In the genomic region with DNA sequence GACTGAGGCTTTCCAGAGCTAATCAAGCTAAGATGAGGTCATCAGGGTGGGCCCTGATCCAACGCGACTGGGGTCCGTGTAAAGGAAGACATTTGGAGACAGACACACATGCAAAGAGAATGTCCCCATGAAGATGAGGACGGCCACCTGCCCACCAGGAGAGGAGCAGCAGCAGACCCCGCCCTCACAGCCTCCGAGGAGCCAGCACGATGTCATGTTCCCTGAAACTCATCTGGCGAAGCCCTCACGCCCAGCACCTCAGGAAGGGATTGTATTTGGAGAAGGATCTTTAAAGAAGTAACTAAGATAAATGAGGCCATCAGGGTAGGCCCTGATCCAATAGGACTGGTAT, we compare ENCODE assay signal across 20 cellular contexts.
DNase-seq lines count a peak whose midpoint lies in the region; ATAC-seq, FAIRE-seq and TF ChIP-seq lines count a peak whose summit lies in the region.
"Had no signal": no experiment of that assay in that cellular context is flagged by ENCODE, and none has a peak within 500 bp of the region (broad histone marks: within the 10 kb centered on the region; RNA-seq: fewer than 3 reads in every experiment).

No MANE protein-coding gene starts in this region.

- TF ChIP-seq EP300 in HepG2 (IDR thresholded peaks at IDR 0.05; ENCODE audit: low read depth in 2 of 2, low read length in 2 of 2): no peak
- no peak for TF ChIP-seq EP300 in HepG2 (CRISPR knock-in tag; IDR thresholded peaks at IDR 0.05; ENCODE audit: borderline replicate concordance)
- TF ChIP-seq EP300 in esophagus muscularis mucosa (IDR thresholded peaks at IDR 0.05): no peak

- DNase-seq in HepG2 (ENCODE audit: low spot score) (no peak), right lobe of liver (no peak), esophagus muscularis mucosa (ENCODE audit: extremely low spot score) (peak; percentile 74), nephron progenitor cell (no peak), thyroid gland (no peak), UCSD-AML1 (lab: John Stamatoyannopoulos, UW; ENCODE audit: unreplicated experiment) (no peak)
- DNase-seq: CD4-positive, CD25-positive, alpha-beta regulatory T cell; H7; KBM-7; NCI-H1105; NCI-H146; NCI-H2029; NCI-H2227 treated with DMSO at 0.1 percent for 48 hours; NCI-H510A treated with DMSO at 0.1 percent for 48 hours; NCI-H748 treated with DMSO at 0.1 percent for 48 hours; SIG-M5 had no signal

- H4K20me1 ChIP-seq in HepG2 (ENCODE audit: insufficient read depth, low read length): no peaks in the 10 kb centered on the region

- TF ChIP-seq CTCF in HepG2 (CRISPR knock-in tag; IDR thresholded peaks at IDR 0.05) (no peak), right lobe of liver (IDR thresholded peaks at IDR 0.05) (no peak), esophagus muscularis mucosa (IDR thresholded peaks at IDR 0.05) (no peak), nephron progenitor cell (IDR thresholded peaks at IDR 0.05) (no peak), thyroid gland (IDR thresholded peaks at IDR 0.05) (no peak)

- H3K9me3 ChIP-seq in HepG2 (ENCODE audit: low read length): no peaks in the 10 kb centered on the region
- H3K9me3 ChIP-seq in right lobe of liver: no peaks in the 10 kb centered on the region
- H3K9me3 ChIP-seq in esophagus muscularis mucosa: no peaks in the 10 kb centered on the region
- no peaks in the 10 kb centered on the region for H3K9me3 ChIP-seq in thyroid gland

- no peaks in the 10 kb centered on the region for H3K9me3 Mint-ChIP-seq in nephron progenitor cell

- intact Hi-C loops in HepG2 (cut with micrococcal nuclease; ENCODE audit: unreplicated experiment): no loop called here
- intact Hi-C loops in right lobe of liver (cut with DNase I): no loop called here
- intact Hi-C loops in esophagus muscularis mucosa (cut with DNase I): no loop called here
- intact Hi-C loops in thyroid gland (cut with DNase I): no loop called here

- H3K4me1 Mint-ChIP-seq in nephron progenitor cell: peaks cover 58% of the 10 kb centered on the region
- H3K4me1 Mint-ChIP-seq: CD4-positive, CD25-positive, alpha-beta regulatory T cell had no signal

- H3K27me3 Mint-ChIP-seq in nephron progenitor cell (ENCODE audit: low read depth, poor library complexity): peaks cover 7% of the 10 kb centered on the region

- H3K4me3 ChIP-seq in HepG2 (replicated peaks in 1 of 3; ENCODE audit: insufficient read depth in 1 of 3, low read depth in 2 of 3, low read length in 3 of 3) (no peak overlapping the region), right lobe of liver (no peak overlapping the region), esophagus muscularis mucosa (no peak overlapping the region), thyroid gland (replicated peaks in 1 of 3) (no peak overlapping the region)

- peaks cover 5% of the 10 kb centered on the region for H3K36me3 Mint-ChIP-seq in nephron progenitor cell (ENCODE audit: low read depth)
- H3K36me3 Mint-ChIP-seq: CD4-positive, CD25-positive, alpha-beta regulatory T cell had no signal

- no peak overlapping the region for H3K4me3 Mint-ChIP-seq in nephron progenitor cell
- H3K4me3 Mint-ChIP-seq: CD4-positive, CD25-positive, alpha-beta regulatory T cell had no signal

- H3K36me3 ChIP-seq in HepG2 (replicated peaks in 1 of 2; ENCODE audit: control insufficient read depth in 1 of 2, insufficient read depth in 2 of 2, low read length in 2 of 2) (no peaks in the 10 kb centered on the region), right lobe of liver (no peaks in the 10 kb centered on the region), esophagus muscularis mucosa (no peaks in the 10 kb centered on the region), thyroid gland (no peaks in the 10 kb centered on the region)

- 85% methylated on average over 9 of the region's 9 CpGs for WGBS in HepG2 (ENCODE audit: low lambda C conversion rate)
- WGBS in right lobe of liver (ENCODE audit: insufficient coverage, low coverage, low lambda C conversion rate, missing lambda C conversion rate): 60% methylated on average over 1 of the region's 9 CpGs
- 69% methylated on average over 8 of the region's 9 CpGs for WGBS in esophagus muscularis mucosa
- 82 to 91% methylated on average over 9 of the region's 9 CpGs for WGBS in thyroid gland, 2 donors

- FAIRE-seq in HepG2 (lab: Jason Lieb, UNC): no peak
- FAIRE-seq: A204.1 had no signal

- no peak for ATAC-seq in HepG2
- ATAC-seq in right lobe of liver: no peak
- ATAC-seq in HG02840 (IDR thresholded peaks at IDR 0.05; ENCODE audit: low FRiP score, unreplicated experiment): no peak
- ATAC-seq: Panc1 had no signal

- no peaks in the 10 kb centered on the region for H3K4me1 ChIP-seq in HepG2 (ENCODE audit: insufficient read depth, low read length)
- H3K4me1 ChIP-seq in right lobe of liver: no peaks in the 10 kb centered on the region
- H3K4me1 ChIP-seq in esophagus muscularis mucosa: no peaks in the 10 kb centered on the region
- peaks cover 19 to 25% of the 10 kb centered on the region in 2 donors for H3K4me1 ChIP-seq in thyroid gland

- H3K27me3 ChIP-seq in HepG2 (ENCODE audit: control insufficient read depth in 1 of 2, insufficient read depth in 2 of 2, low read length in 2 of 2) (peaks cover 2 to 11% of the 10 kb centered on the region in 2 experiments; a peak in 3 of 5 replicates), right lobe of liver (no peaks in the 10 kb centered on the region), esophagus muscularis mucosa (peaks cover 0 to 38% (median 0%) of the 10 kb centered on the region in 4 donors), thyroid gland (no peaks in the 10 kb centered on the region)

- BruUV-seq in HepG2 (replicated peaks; lab: Mats Ljungman, UMichigan): no TSS peak

- H3K9ac ChIP-seq in HepG2 (ENCODE audit: insufficient read depth, low read depth, low read length): no peak overlapping the region

- no peak for TF ChIP-seq RAD21 in HepG2 (CRISPR knock-in tag; IDR thresholded peaks at IDR 0.05)

- CTCF ChIA-PET in HepG2 (lab: Yijun Ruan, JAX; ENCODE audit: low intra/inter-chr PET ratio, low total read pairs): no interaction called here

- no peak for TF ChIP-seq POLR2A in HepG2 (IDR thresholded peaks at IDR 0.05; ENCODE audit: insufficient read depth in 1 of 2, low read depth in 2 of 2, low read length in 2 of 2)
- no peak for TF ChIP-seq POLR2A in right lobe of liver (IDR thresholded peaks at IDR 0.05)
- TF ChIP-seq POLR2A in esophagus muscularis mucosa (IDR thresholded peaks at IDR 0.05; ENCODE audit: low read depth): no peak
- no peak for TF ChIP-seq POLR2A in thyroid gland (IDR thresholded peaks at IDR 0.05)

- H3K79me2 ChIP-seq in HepG2 (ENCODE audit: insufficient read depth, low read length): no peaks in the 10 kb centered on the region

- no peak overlapping the region for H3K4me2 ChIP-seq in HepG2 (ENCODE audit: low read depth, low read length)

- POLR2A ChIA-PET in HepG2 (lab: Yijun Ruan, JAX): no interaction called here

- H3K27ac ChIP-seq in HepG2 (ENCODE audit: extremely low read length, insufficient read depth, low read length): no peak overlapping the region
- no peak overlapping the region for H3K27ac ChIP-seq in right lobe of liver
- no peak overlapping the region for H3K27ac ChIP-seq in esophagus muscularis mucosa (replicated peaks in 1 of 4)
- H3K27ac ChIP-seq in thyroid gland: no peak overlapping the region
- H3K27ac ChIP-seq: HL-60 had no signal

- peak overlapping the region; percentile 83 for H3K27ac Mint-ChIP-seq in nephron progenitor cell
- H3K27ac Mint-ChIP-seq: CD4-positive, CD25-positive, alpha-beta regulatory T cell had no signal

- H2AFZ ChIP-seq in HepG2 (ENCODE audit: low read length): no peak overlapping the region

- in situ Hi-C loops in HepG2 (cut with HindIII; ENCODE audit: extremely low pct_ligation_motif_present, low pct_unique_long_range_greater_than_20kb): no loop called here

TF ChIP-seq in HepG2, 621 proteins besides CTCF, POLR2A, EP300 and RAD21:
- no peak for TF ChIP-seq ZNF180 (CRISPR knock-in tag; IDR thresholded peaks at IDR 0.05; ENCODE audit: borderline replicate concordance, low read depth)
- TF ChIP-seq, protein P1, sequence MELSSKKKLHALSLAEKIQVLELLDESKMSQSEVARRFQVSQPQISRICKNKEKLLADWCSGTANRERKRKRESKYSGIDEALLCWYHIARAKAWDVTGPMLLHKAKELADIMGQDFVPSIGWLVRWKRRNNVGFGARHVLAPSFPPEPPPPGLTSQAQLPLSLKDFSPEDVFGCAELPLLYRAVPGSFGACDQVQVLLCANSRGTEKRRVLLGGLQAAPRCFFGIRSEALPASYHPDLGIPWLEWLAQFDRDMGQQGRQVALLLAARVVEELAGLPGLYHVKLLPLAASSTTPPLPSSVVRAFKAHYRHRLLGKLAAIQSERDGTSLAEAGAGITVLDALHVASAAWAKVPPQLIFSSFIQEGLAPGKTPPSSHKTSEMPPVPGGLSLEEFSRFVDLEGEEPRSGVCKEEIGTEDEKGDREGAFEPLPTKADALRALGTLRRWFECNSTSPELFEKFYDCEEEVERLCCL (CRISPR knock-in tag; IDR thresholded peaks at IDR 0.05; ENCODE audit: borderline replicate concordance): no peak
- TF ChIP-seq ATF7 (IDR thresholded peaks at IDR 0.05): 0 out of 2 replicates have a peak, but pooled peaks have one; percentile 32
- no peak for TF ChIP-seq ATF7 (CRISPR knock-in tag; IDR thresholded peaks at IDR 0.05)
- TF ChIP-seq, protein P2, sequence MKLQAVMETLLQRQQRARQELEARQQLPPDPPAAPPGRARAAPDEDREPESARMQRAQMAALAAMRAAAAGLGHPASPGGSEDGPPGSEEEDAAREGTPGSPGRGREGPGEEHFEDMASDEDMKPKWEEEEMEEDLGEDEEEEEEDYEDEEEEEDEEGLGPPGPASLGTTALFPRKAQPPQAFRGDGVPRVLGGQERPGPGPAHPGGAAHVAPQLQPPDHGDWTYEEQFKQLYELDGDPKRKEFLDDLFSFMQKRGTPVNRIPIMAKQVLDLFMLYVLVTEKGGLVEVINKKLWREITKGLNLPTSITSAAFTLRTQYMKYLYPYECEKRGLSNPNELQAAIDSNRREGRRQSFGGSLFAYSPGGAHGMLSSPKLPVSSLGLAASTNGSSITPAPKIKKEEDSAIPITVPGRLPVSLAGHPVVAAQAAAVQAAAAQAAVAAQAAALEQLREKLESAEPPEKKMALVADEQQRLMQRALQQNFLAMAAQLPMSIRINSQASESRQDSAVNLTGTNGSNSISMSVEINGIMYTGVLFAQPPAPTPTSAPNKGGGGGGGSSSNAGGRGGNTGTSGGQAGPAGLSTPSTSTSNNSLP (IDR thresholded peaks at IDR 0.05; ENCODE audit: low read depth, low read length): no peak
- TF ChIP-seq ZNF607 (CRISPR knock-in tag; IDR thresholded peaks at IDR 0.05; ENCODE audit: borderline replicate concordance): no peak
- TF ChIP-seq ESRRA (CRISPR knock-in tag; IDR thresholded peaks at IDR 0.05; ENCODE audit: low read depth): no peak
- no peak for TF ChIP-seq NFE2L1 (CRISPR knock-in tag; IDR thresholded peaks at IDR 0.05; ENCODE audit: borderline replicate concordance)
